ENCODE assay signal across 35 cellular contexts in genomic region chr12:57366315-57366714, GRCh38.
"Had no signal": no experiment of that assay in that cellular context is flagged by ENCODE, and none has a peak within 500 bp of the region (broad histone marks: within the 10 kb centered on the region; RNA-seq: fewer than 3 reads in every experiment).

No MANE protein-coding gene starts in this region.

- DNase-seq: Karpas-422, Kasumi-1, MG63, MM.1S, MV-4-11, NCI-H1048, NCI-H1092, NCI-H1105, NCI-H1105 treated with DMSO at 0.1 percent for 48 hours, NCI-H1417, NCI-H1417 treated with DMSO at 0.1 percent for 48 hours, NCI-H1436, NCI-H1436 treated with DMSO at 0.1 percent for 48 hours, NCI-H146, NCI-H1694, NCI-H1694 treated with DMSO at 0.1 percent for 48 hours, NCI-H187, NCI-H187 treated with DMSO at 0.1 percent for 48 hours, NCI-H1930, NCI-H2029, NCI-H2029 treated with DMSO at 0.1 percent for 48 hours, NCI-H2081, NCI-H2081 treated with DMSO at 0.1 percent for 48 hours, NCI-H2107, NCI-H2171, NCI-H2171 treated with DMSO at 0.1 percent for 48 hours, NCI-H2227 treated with DMSO at 0.1 percent for 48 hours, NCI-H226, NCI-H345, NCI-H446, NCI-H446 treated with DMSO at 0.1 percent for 48 hours, NCI-H510A, NCI-H510A treated with DMSO at 0.1 percent for 48 hours, NCI-H524, NCI-H524 treated with DMSO at 0.1 percent for 48 hours had no signal

- H3K4me3 ChIP-seq: MG63 had no signal
